In genomic region chr16:70706948-70707465, GRCh38 we compare ENCODE assay signal across 9 cellular contexts. TPM values are rescaled to one million over a fixed set of nuclear protein-coding genes. Genes with fewer than 3 reads are reported as not detected.
A peak's percentile ranks its signal among the peaks of the same experiment; 100 is the strongest.
DNase-seq lines count a peak whose midpoint lies in the region; ATAC-seq and TF ChIP-seq lines count a peak whose summit lies in the region.
"Had no signal": no experiment of that assay in that cellular context is flagged by ENCODE, and none has a peak within 500 bp of the region (broad histone marks: within the 10 kb centered on the region; RNA-seq: fewer than 3 reads in every experiment).

No MANE protein-coding gene starts in this region.

- peak; percentile 85 for DNase-seq in GM23248
- DNase-seq in foreskin keratinocyte: peak; percentile 81 to 93
- DNase-seq in RPMI8226: no peak
- DNase-seq in midbrain (lab: John Stamatoyannopoulos, UW): no peak
- DNase-seq in Ammon's horn (ENCODE audit: low spot score): no peak
- no peak for DNase-seq in activated CD4-positive, alpha-beta T cell treated with anti-CD3 and anti-CD28 coated beads for 48 hours
- DNase-seq: activated naive CD4-positive, alpha-beta T cell treated with Interleukin-2 at 50 U/mL for 16 hours had no signal

- H3K4me2 ChIP-seq in GM23248 (ENCODE audit: unreplicated experiment) (peak overlapping the region; percentile 66), skeletal muscle satellite cell (ENCODE audit: low read length) (peak overlapping the region; percentile 51)

- no peaks in the 10 kb centered on the region for H3K36me3 Mint-ChIP-seq in activated T-helper 17 cell treated with anti-CD3 and anti-CD28 coated beads, Interleukin-2, amount 50 U/mL, for 72 hours (ENCODE audit: low read depth)

- peak overlapping the region; percentile 68 for H3K27ac Mint-ChIP-seq in activated T-helper 17 cell treated with anti-CD3 and anti-CD28 coated beads, Interleukin-2, amount 50 U/mL, for 72 hours

- no peaks in the 10 kb centered on the region for H3K9me2 ChIP-seq in GM23248 (ENCODE audit: insufficient read depth)

- H3F3A ChIP-seq in GM23248 (ENCODE audit: insufficient read depth): peaks cover 21% of the 10 kb centered on the region

- H3K4me1 ChIP-seq in GM23248 (ENCODE audit: insufficient read depth): peaks cover 54% of the 10 kb centered on the region
- H3K4me1 ChIP-seq in foreskin keratinocyte: peaks cover 7% of the 10 kb centered on the region
- peaks cover 80% of the 10 kb centered on the region for H3K4me1 ChIP-seq in skeletal muscle satellite cell (ENCODE audit: control insufficient read depth, insufficient read depth, low read length)

- WGBS in GM23248 (ENCODE audit: low coverage in 1 of 2, low lambda C conversion rate in 2 of 2, missing lambda C conversion rate in 2 of 2), 2 experiments: 7 to 8% methylated on average over 7 of the region's 7 CpGs

- no peaks in the 10 kb centered on the region for H3K4me1 Mint-ChIP-seq in activated T-helper 17 cell treated with anti-CD3 and anti-CD28 coated beads, Interleukin-2, amount 50 U/mL, for 72 hours

- H4K20me1 ChIP-seq in GM23248 (ENCODE audit: insufficient read depth): no peaks in the 10 kb centered on the region

- H3K36me3 ChIP-seq in GM23248 (ENCODE audit: low read depth) (no peaks in the 10 kb centered on the region), skeletal muscle satellite cell (ENCODE audit: insufficient read depth, low read length) (peaks cover 4% of the 10 kb centered on the region)

- H3K9me3 ChIP-seq in GM23248 (ENCODE audit: low read depth) (no peaks in the 10 kb centered on the region), skeletal muscle satellite cell (replicated peaks; ENCODE audit: low read length) (no peaks in the 10 kb centered on the region)

- H3K4me3 ChIP-seq in GM23248 (peak overlapping the region; percentile 31), skeletal muscle satellite cell (ENCODE audit: low read length) (peak overlapping the region; percentile 7)

- in situ Hi-C loops in GM23248 (cut with MboI): no loop called here

- TF ChIP-seq CTCF in foreskin keratinocyte (conservative IDR thresholded peaks at IDR 0.05): no peak

- ATAC-seq in activated T-helper 17 cell treated with anti-CD3 and anti-CD28 coated beads, Interleukin-2, amount 50 U/mL, for 72 hours (replicated peaks): no peak
- ATAC-seq in foreskin keratinocyte: peak; percentile 86

- peak overlapping the region; percentile 71 for H3K9ac ChIP-seq in GM23248
- peak overlapping the region; percentile 61 for H3K9ac ChIP-seq in skeletal muscle satellite cell (ENCODE audit: low read depth, low read length)

- H3K9me3 Mint-ChIP-seq in activated T-helper 17 cell treated with anti-CD3 and anti-CD28 coated beads, Interleukin-2, amount 50 U/mL, for 72 hours: no peaks in the 10 kb centered on the region

- no peak overlapping the region for H3K4me3 Mint-ChIP-seq in activated T-helper 17 cell treated with anti-CD3 and anti-CD28 coated beads, Interleukin-2, amount 50 U/mL, for 72 hours

- H2AFZ ChIP-seq in GM23248: peak overlapping the region; percentile 58

- no peaks in the 10 kb centered on the region for H3K79me2 ChIP-seq in GM23248 (ENCODE audit: insufficient read depth)

- H3K27ac ChIP-seq in GM23248 (peak overlapping the region; percentile 98), foreskin keratinocyte (peak overlapping the region; percentile 33)

- H3K27me3 Mint-ChIP-seq in activated T-helper 17 cell treated with anti-CD3 and anti-CD28 coated beads, Interleukin-2, amount 50 U/mL, for 72 hours: no peaks in the 10 kb centered on the region

- H3K27me3 ChIP-seq in GM23248 (replicated peaks; ENCODE audit: insufficient read depth) (no peaks in the 10 kb centered on the region), foreskin keratinocyte (no peaks in the 10 kb centered on the region), skeletal muscle satellite cell (ENCODE audit: control insufficient read depth, insufficient read depth, low read length) (no peaks in the 10 kb centered on the region)

RNA-seq across cellular contexts. Expression of gene MTSS2, which starts 21.2 kb away (rescaled TPM):
- 13.2 and 23.7 TPM in 2 replicates for total RNA-seq in GM23248 (2014; rRNA removed; shearing (Covaris generic))
- polyA plus RNA-seq in GM23248 (2016; fragmentation: Nextera tagmentation; extraction: Ambion mirVana) (0.43 and 0.44 TPM in 2 replicates), foreskin keratinocyte (12.5 and 17.4 TPM in 2 replicates)
- under 1 TPM; 0.11 to 0.67 TPM for total RNA-seq in activated T-helper 17 cell treated with anti-CD3 and anti-CD28 coated beads, Interleukin-2, amount 50 U/mL, for 72 hours
- 31.0 and 40.9 TPM in 2 replicates for total RNA-seq in foreskin keratinocyte
- total RNA-seq in skeletal muscle satellite cell (2012; rRNA removed): 17.0 and 25.6 TPM in 2 replicates

Comparison
In these comparisons a context has a peak if more than half of its experiments do, and no peak if none do; other contexts are left out.
1. DNase-seq: peak in GM23248 (single experiment) and foreskin keratinocyte (2 of 2); none in RPMI8226 (single experiment), midbrain (single experiment), Ammon's horn (single experiment) and activated CD4-positive, alpha-beta T cell treated with anti-CD3 and anti-CD28 coated beads for 48 hours (single experiment).